ENCODE assay signal across 26 cellular contexts in the genomic region with DNA sequence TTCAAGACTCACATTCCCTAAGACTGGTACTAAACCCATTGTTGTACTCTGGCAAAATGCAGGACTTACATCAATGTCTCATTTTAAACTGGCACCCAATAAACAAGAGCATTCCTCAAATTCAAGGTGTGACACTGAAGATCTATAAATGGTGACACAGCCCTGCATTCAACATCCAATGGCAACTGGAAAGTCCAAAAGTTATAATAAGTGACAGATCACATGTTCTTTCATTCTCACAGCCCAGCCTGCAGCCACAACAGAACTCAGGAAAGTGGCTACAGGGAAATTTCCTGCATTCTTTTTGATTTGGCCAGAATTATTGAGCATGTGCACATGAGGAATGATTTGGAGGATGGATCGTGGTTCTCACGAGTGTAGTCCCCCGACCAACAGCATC. TPM values are rescaled to one million over a fixed set of nuclear protein-coding genes. Genes with fewer than 3 reads are reported as not detected.
"Had no signal": no experiment of that assay in that cellular context is flagged by ENCODE, and none has a peak within 500 bp of the region (broad histone marks: within the 10 kb centered on the region; RNA-seq: fewer than 3 reads in every experiment).

No MANE protein-coding gene starts in this region.

- H3K36me3 ChIP-seq: ovary, thyroid gland, uterus had no signal

- H3K27me3 ChIP-seq: heart right ventricle, hepatocyte, ovary, stomach, testis, thyroid gland, uterus had no signal

- H3K4me3 ChIP-seq: heart right ventricle, hepatocyte, left ventricle myocardium inferior, lung, ovary, smooth muscle cell, stomach, testis, thyroid gland, uterus had no signal

- H3K4me1 ChIP-seq: heart right ventricle, testis, uterus had no signal

- FAIRE-seq: keratinocyte had no signal

- DNase-seq: heart right ventricle; kidney glomerular epithelial cell; left ventricle myocardium inferior; mesendoderm; naive thymus-derived CD4-positive, alpha-beta T cell; ovary; retina; right cardiac atrium; stimulated activated CD4-positive, alpha-beta T cell treated with anti-CD3 and anti-CD28 coated beads, Interleukin-1b, Interleukin-23, amount 100 ng/mL, for 48 hours; stimulated activated CD4-positive, alpha-beta T cell treated with anti-CD3 and anti-CD28 coated beads, Interleukin-2, amount 100 ng/mL, for 48 hours; stimulated activated CD4-positive, alpha-beta T cell treated with anti-CD3 and anti-CD28 coated beads, Interleukin-4, amount 100 ng/mL, for 4 hours; stimulated activated CD8-positive, alpha-beta memory T cell treated with anti-CD3 and anti-CD28 coated beads, Interleukin-4, amount 100 ng/mL, for 48 hours; stimulated activated naive CD4-positive, alpha-beta T cell treated with Interleukin-2 at 50 U/mL for 16 hours; stomach; testis; thyroid gland; trophoblast cell; uterus had no signal

- H3K27ac ChIP-seq: heart right ventricle, hepatocyte, left ventricle myocardium inferior, ovary, stomach, testis, thyroid gland, uterus had no signal

- H3K9me3 ChIP-seq: heart right ventricle, left ventricle myocardium inferior, ovary, stomach, testis, thyroid gland, uterus had no signal

- ATAC-seq: heart right ventricle; naive thymus-derived CD4-positive, alpha-beta T cell; natural killer cell treated with Interleukin-12 subunit alpha and Interleukin-12 subunit beta and Interleukin-15 and Interleukin-18, amount 100 ng/mL, for 72 hours; right cardiac atrium; sciatic nerve; stimulated activated memory B cell treated with anti-CD40 and anti-IgM and Interleukin-4, amounts not matched to agents 10 μg/mL and 1 μg/mL and 100 μg/mL, for 72 hours had no signal

RNA-seq across cellular contexts. Expression of gene MBOAT1, which starts 57.5 kb away (rescaled TPM):
- polyA plus RNA-seq: neural cell had no signal
